ENCODE assay signal across 9 cellular contexts in genomic region chr5:170572453-170572852, GRCh38.
DNase-seq lines count a peak whose midpoint lies in the region; ATAC-seq, FAIRE-seq and TF ChIP-seq lines count a peak whose summit lies in the region.
"Had no signal": no experiment of that assay in that cellular context is flagged by ENCODE, and none has a peak within 500 bp of the region (broad histone marks: within the 10 kb centered on the region; RNA-seq: fewer than 3 reads in every experiment).

No MANE protein-coding gene starts in this region.

- POLR2A ChIA-PET in HEK293T (lab: Yijun Ruan, JAX) = no interaction called here

- peak; percentile 77 for ATAC-seq in HG03342 (IDR thresholded peaks at IDR 0.05; ENCODE audit: unreplicated experiment)

- H3K27ac Mint-ChIP-seq in activated naive CD4-positive, alpha-beta T cell treated with anti-CD3 and anti-CD28 coated beads, Interleukin-2, amount 10 ng/mL, durations not matched to agents 7 days and 5 days = no peak overlapping the region
- H3K27ac Mint-ChIP-seq: memory B cell had no signal

- DNase-seq in activated CD4-positive, alpha-beta T cell treated with anti-CD3 and anti-CD28 coated beads for 48 hours = peak; percentile 89
- DNase-seq in activated CD4-positive, alpha-beta T cell treated with anti-CD3 and anti-CD28 coated beads for 1 hour = no peak
- peak; percentile 47 for DNase-seq in activated naive CD4-positive, alpha-beta T cell treated with anti-CD3 and anti-CD28 coated beads, Interleukin-2, amount 10 ng/mL, durations not matched to agents 7 days and 5 days
- DNase-seq in stimulated activated CD8-positive, alpha-beta memory T cell treated with anti-CD3 and anti-CD28 coated beads, Interleukin-2, amount 100 ng/mL, for 48 hours (ENCODE audit: low read depth in 2 of 2) = peak; percentile 63 to 70
- no peak for DNase-seq in HTR-8/SVneo (ENCODE audit: insufficient read length, low spot score)
- DNase-seq in HEK293T (ENCODE audit: extremely low spot score) = no peak
- no peak for DNase-seq in SW 1271 (lab: John Stamatoyannopoulos, UW)

- H3K4me3 Mint-ChIP-seq in activated naive CD4-positive, alpha-beta T cell treated with anti-CD3 and anti-CD28 coated beads, Interleukin-2, amount 10 ng/mL, durations not matched to agents 7 days and 5 days = no peak overlapping the region
- H3K4me3 Mint-ChIP-seq: memory B cell had no signal

- peaks cover 58% of the 10 kb centered on the region for H3K27me3 Mint-ChIP-seq in activated naive CD4-positive, alpha-beta T cell treated with anti-CD3 and anti-CD28 coated beads, Interleukin-2, amount 10 ng/mL, durations not matched to agents 7 days and 5 days

- peaks cover 16% of the 10 kb centered on the region for H3K4me1 Mint-ChIP-seq in activated naive CD4-positive, alpha-beta T cell treated with anti-CD3 and anti-CD28 coated beads, Interleukin-2, amount 10 ng/mL, durations not matched to agents 7 days and 5 days

- no peaks in the 10 kb centered on the region for H3K36me3 Mint-ChIP-seq in activated naive CD4-positive, alpha-beta T cell treated with anti-CD3 and anti-CD28 coated beads, Interleukin-2, amount 10 ng/mL, durations not matched to agents 7 days and 5 days
- H3K36me3 Mint-ChIP-seq: memory B cell had no signal

- peaks cover 4% of the 10 kb centered on the region for H3K9me3 Mint-ChIP-seq in activated naive CD4-positive, alpha-beta T cell treated with anti-CD3 and anti-CD28 coated beads, Interleukin-2, amount 10 ng/mL, durations not matched to agents 7 days and 5 days
- H3K9me3 Mint-ChIP-seq: memory B cell had no signal

- no peak for FAIRE-seq in HTR-8/SVneo (lab: Jason Lieb, UNC)

- CTCF ChIA-PET in activated naive CD4-positive, alpha-beta T cell treated with anti-CD3 and anti-CD28 coated beads, Interleukin-2, amount 10 ng/mL, durations not matched to agents 7 days and 5 days (lab: Charles Lee) = interaction anchor here (0.8 kb wide), 1 partner anchor 25 kb away, joined by 4 read pairs; no protein-coding TSS in a partner anchor
- CTCF ChIA-PET in HEK293T (lab: Yijun Ruan, JAX) = interaction anchor here (0.7 kb wide), 1 partner anchor 34 kb away, joined by 5 read pairs; no protein-coding TSS in a partner anchor

TF ChIP-seq in HEK293T, 16 proteins besides CTCF, POLR2A, EP300 and RAD21:
- TF ChIP-seq ZNF384 (IDR thresholded peaks at IDR 0.05) (no peak), ELF4 (IDR thresholded peaks at IDR 0.05) (no peak), SP1 (IDR thresholded peaks at IDR 0.05) (no peak), FOXM1 (IDR thresholded peaks at IDR 0.05; ENCODE audit: borderline replicate concordance) (no peak), HDGF (IDR thresholded peaks at IDR 0.05; ENCODE audit: borderline replicate concordance) (no peak), FOXA1 (IDR thresholded peaks at IDR 0.05) (no peak), L3MBTL2 (conservative IDR thresholded peaks at IDR 0.05) (no peak), LEF1 (IDR thresholded peaks at IDR 0.05; ENCODE audit: borderline replicate concordance) (no peak), BHLHE40 (IDR thresholded peaks at IDR 0.05; ENCODE audit: borderline replicate concordance) (no peak), PKNOX1 (IDR thresholded peaks at IDR 0.05) (no peak), ARNT (IDR thresholded peaks at IDR 0.05) (no peak)

Comparison
In these comparisons a context has a peak if more than half of its experiments do, and no peak if none do; other contexts are left out.
1. DNase-seq: peak in activated CD4-positive, alpha-beta T cell treated with anti-CD3 and anti-CD28 coated beads for 48 hours (single experiment), activated naive CD4-positive, alpha-beta T cell treated with anti-CD3 and anti-CD28 coated beads, Interleukin-2, amount 10 ng/mL, durations not matched to agents 7 days and 5 days (single experiment) and stimulated activated CD8-positive, alpha-beta memory T cell treated with anti-CD3 and anti-CD28 coated beads, Interleukin-2, amount 100 ng/mL, for 48 hours (2 of 2); none in activated CD4-positive, alpha-beta T cell treated with anti-CD3 and anti-CD28 coated beads for 1 hour (single experiment), HTR-8/SVneo (single experiment), HEK293T (single experiment) and SW 1271 (0 of 2).